In genomic region chr7:30938435-30939316, GRCh38 we compare ENCODE assay signal across 9 cellular contexts. TPM values are rescaled to one million over a fixed set of nuclear protein-coding genes. Genes with fewer than 3 reads are reported as not detected.
A peak's percentile ranks its signal among the peaks of the same experiment; 100 is the strongest.
DNase-seq lines count a peak whose midpoint lies in the region; ATAC-seq and TF ChIP-seq lines count a peak whose summit lies in the region.
"Had no signal": no experiment of that assay in that cellular context is flagged by ENCODE, and none has a peak within 500 bp of the region (broad histone marks: within the 10 kb centered on the region; RNA-seq: fewer than 3 reads in every experiment).

No MANE protein-coding gene starts in this region.

- H3K27me3 Mint-ChIP-seq in GM23338 (ENCODE audit: insufficient read depth, low read depth, poor library complexity) = peaks cover 6% of the 10 kb centered on the region

- H3K4me1 ChIP-seq in GM23338 (ENCODE audit: insufficient read depth) = peaks cover 6% of the 10 kb centered on the region; the same call in 1 of the 2 replicates

- H3K9me3 Mint-ChIP-seq in GM23338 = no peaks in the 10 kb centered on the region

- H3F3A ChIP-seq in GM23338 (replicated peaks; ENCODE audit: low read depth) = no peaks in the 10 kb centered on the region

- H3K27me3 ChIP-seq in GM23338 (ENCODE audit: insufficient read depth) = no peaks in the 10 kb centered on the region

- H3K4me3 Mint-ChIP-seq in GM23338 = peak overlapping the region; percentile 61; the same call in 2 of the 3 replicates

- no peaks in the 10 kb centered on the region for H3K9me2 ChIP-seq in GM23338 (ENCODE audit: insufficient read depth)

- H3K4me2 ChIP-seq in GM23338 = peak overlapping the region; percentile 80

- peak; percentile 76 for DNase-seq in G401 (ENCODE audit: low spot score)
- peak; percentile 93 for DNase-seq in GM23338 (ENCODE audit: low spot score)
- DNase-seq in LHCN-M2 (ENCODE audit: low read depth) = peak; percentile 69
- peak; percentile 58 for DNase-seq in SHP77 treated with DMSO at 0.1 percent for 48 hours (lab: John Stamatoyannopoulos, UW)
- peak; percentile 51 for DNase-seq in activated naive CD4-positive, alpha-beta T cell treated with anti-CD3 and anti-CD28 coated beads, Interleukin-2, amount 50 U/mL, for 16 hours
- DNase-seq in left cardiac atrium = peak; percentile 83
- DNase-seq in putamen (ENCODE audit: low spot score) = peak; percentile 39
- DNase-seq in cerebellar nuclear complex (lab: John Stamatoyannopoulos, UW) = no peak

- H3K36me3 ChIP-seq in GM23338 (ENCODE audit: insufficient read depth) = no peaks in the 10 kb centered on the region

- in situ Hi-C loops in G401 (cut with HindIII; ENCODE audit: low sequenced_read_pairs) = no loop called here

- H4K20me1 ChIP-seq in GM23338 (replicated peaks; ENCODE audit: insufficient read depth) = no peaks in the 10 kb centered on the region

- H2AFZ ChIP-seq in GM23338 = peak overlapping the region; percentile 96

- intact Hi-C loops in left cardiac atrium (cut with DNase I) = loop anchor here in 1 of 2 donors (5.0 kb wide), 1 partner anchor 136 kb away; no protein-coding TSS in a partner anchor

- no peak overlapping the region for H3K27ac Mint-ChIP-seq in GM23338

- no peaks in the 10 kb centered on the region for H3K79me2 ChIP-seq in GM23338 (replicated peaks; ENCODE audit: insufficient read depth)

- H3K27ac ChIP-seq in GM23338 (ENCODE audit: low read depth) = no peak overlapping the region

- peak overlapping the region; percentile 52 for H3K4me3 ChIP-seq in GM23338

- ATAC-seq in GM23338 (peak; percentile 95), left cardiac atrium (peak; percentile 86 to 91)

- H3K36me3 Mint-ChIP-seq in GM23338 (ENCODE audit: low read depth) = no peaks in the 10 kb centered on the region

- peak; percentile 86 to 97 for TF ChIP-seq CTCF in GM23338 (conservative IDR thresholded peaks at IDR 0.05; ENCODE audit: low read depth in 2 of 2)

- peaks cover 5% of the 10 kb centered on the region; the same call in 2 of the 3 replicates for H3K4me1 Mint-ChIP-seq in GM23338

TF ChIP-seq in GM23338, 12 proteins besides CTCF, POLR2A, EP300 and RAD21:
- TF ChIP-seq POLR2AphosphoS5 (IDR thresholded peaks at IDR 0.05; ENCODE audit: low read depth) = peak; percentile 21; the same call in 1 of the 2 replicates
- no peak for TF ChIP-seq ETS1 (IDR thresholded peaks at IDR 0.05)
- TF ChIP-seq CREB1 (CRISPR knock-in tag; IDR thresholded peaks at IDR 0.05; ENCODE audit: low read depth) = peak; percentile 90

RNA-seq across cellular contexts. Expression of gene GHRHR, which starts 25.1 kb away (rescaled TPM):
- total RNA-seq in G401 (2014; rRNA removed; shearing (Covaris generic)) = not detected in 2 replicates
- total RNA-seq in GM23338 (2014; rRNA removed; shearing (Covaris generic)) = not detected in 2 replicates
- polyA plus RNA-seq in GM23338 (2016; fragmentation: Nextera tagmentation; extraction: Ambion mirVana) = 0.64 and 2.2 TPM in 2 replicates
- total RNA-seq in LHCN-M2 (2014; rRNA removed) = not detected in 2 replicates
- polyA plus RNA-seq in LHCN-M2 (2012) = not detected
- not detected for total RNA-seq in left cardiac atrium
- total RNA-seq: urinary bladder had no signal
- polyA plus RNA-seq: urinary bladder had no signal

RNA-seq across cellular contexts. Expression of gene AQP1, which starts 27.0 kb away (rescaled TPM):
- not detected in 2 replicates for total RNA-seq in G401 (2014; rRNA removed; shearing (Covaris generic))
- 0.28 TPM in 1 of 2 replicates, not detected in the other for total RNA-seq in GM23338 (2014; rRNA removed; shearing (Covaris generic))
- polyA plus RNA-seq in GM23338 (2016; fragmentation: Nextera tagmentation; extraction: Ambion mirVana) = not detected in 2 replicates
- total RNA-seq in LHCN-M2 (2014; rRNA removed) = 0.13 and 0.23 TPM in 2 replicates
- polyA plus RNA-seq in LHCN-M2 (2012) = 1.9 TPM
- 100 to 1,000 TPM; 244 to 352 TPM for total RNA-seq in left cardiac atrium

Comparison
In these comparisons a context has a peak if more than half of its experiments do, and no peak if none do; other contexts are left out.
1. DNase-seq: peak in G401 (single experiment), GM23338 (single experiment), LHCN-M2 (single experiment), SHP77 treated with DMSO at 0.1 percent for 48 hours (single experiment), activated naive CD4-positive, alpha-beta T cell treated with anti-CD3 and anti-CD28 coated beads, Interleukin-2, amount 50 U/mL, for 16 hours (single experiment), left cardiac atrium (single experiment) and putamen (single experiment); none in cerebellar nuclear complex (0 of 2).
2. RNA of gene AQP1, which starts 27.0 kb away (total RNA-seq): 244 to 352 TPM in left cardiac atrium; 0.28 TPM in GM23338, 0.13 to 0.23 TPM in LHCN-M2 and not detected in G401; every median in the first group is over 100 times any median in the second.